Comparison of ENCODE assay signal across 19 cellular contexts in genomic region chr14:37862263-37862662, GRCh38.
A peak's percentile ranks its signal among the peaks of the same experiment; 100 is the strongest.
DNase-seq lines count a peak whose midpoint lies in the region; ATAC-seq and TF ChIP-seq lines count a peak whose summit lies in the region.
"Had no signal": no experiment of that assay in that cellular context is flagged by ENCODE, and none has a peak within 500 bp of the region (broad histone marks: within the 10 kb centered on the region; RNA-seq: fewer than 3 reads in every experiment).

No MANE protein-coding gene starts in this region.

- TF ChIP-seq CTCF in mucosa of descending colon (IDR thresholded peaks at IDR 0.05), result no peak

- H3K9me3 Mint-ChIP-seq in T-helper 2 cell treated with Interferon-gamma antibody and Interleukin-4, amounts not matched to agents 5 μg/mL and 100 μg/mL, for 36 hours, result no peaks in the 10 kb centered on the region
- H3K9me3 Mint-ChIP-seq: CD8-positive, alpha-beta memory T cell had no signal

- peaks cover 6% of the 10 kb centered on the region for H3K4me1 ChIP-seq in mucosa of descending colon (ENCODE audit: low read depth)
- H3K4me1 ChIP-seq: BE2C had no signal

- DNase-seq in NCI-H748 (lab: John Stamatoyannopoulos, UW; ENCODE audit: unreplicated experiment) (peak; percentile 10), NCI-H748 treated with DMSO at 0.1 percent for 48 hours (lab: John Stamatoyannopoulos, UW) (no peak), NCI-H69 (lab: John Stamatoyannopoulos, UW) (peak; percentile 84), mucosa of descending colon (no peak), GDM1 (lab: John Stamatoyannopoulos, UW) (no peak)
- DNase-seq in T-helper 2 cell treated with Interferon-gamma antibody and Interleukin-4, amounts not matched to agents 5 μg/mL and 100 μg/mL, for 36 hours (ENCODE audit: low spot score), result no peak
- DNase-seq: ACHN; BE2C; C1 segment of cervical spinal cord; CD4-positive, CD25-positive, alpha-beta regulatory T cell; CD8-positive, alpha-beta memory T cell; COR-L47; DMS153; DMS79; GF-D8; GOT3; H7 had no signal

- no peak overlapping the region for H3K4me3 Mint-ChIP-seq in T-helper 2 cell treated with Interferon-gamma antibody and Interleukin-4, amounts not matched to agents 5 μg/mL and 100 μg/mL, for 36 hours
- H3K4me3 Mint-ChIP-seq: CD4-positive, CD25-positive, alpha-beta regulatory T cell; CD8-positive, alpha-beta memory T cell had no signal

- no peak overlapping the region for H3K4me3 ChIP-seq in mucosa of descending colon

- no peaks in the 10 kb centered on the region for H3K36me3 Mint-ChIP-seq in T-helper 2 cell treated with Interferon-gamma antibody and Interleukin-4, amounts not matched to agents 5 μg/mL and 100 μg/mL, for 36 hours (ENCODE audit: low read depth)
- H3K36me3 Mint-ChIP-seq: CD4-positive, CD25-positive, alpha-beta regulatory T cell; CD8-positive, alpha-beta memory T cell had no signal

- H3K9me3 ChIP-seq in mucosa of descending colon, result no peaks in the 10 kb centered on the region
- H3K9me3 ChIP-seq: BE2C had no signal

- H3K27me3 Mint-ChIP-seq in T-helper 2 cell treated with Interferon-gamma antibody and Interleukin-4, amounts not matched to agents 5 μg/mL and 100 μg/mL, for 36 hours (ENCODE audit: low read depth), result no peaks in the 10 kb centered on the region

- ATAC-seq in mucosa of descending colon, result peak; percentile 33
- ATAC-seq: HCT116, HepG2 had no signal

- H3K36me3 ChIP-seq in mucosa of descending colon (ENCODE audit: low read depth), result no peaks in the 10 kb centered on the region
- H3K36me3 ChIP-seq: BE2C had no signal

- H3K4me1 Mint-ChIP-seq in T-helper 2 cell treated with Interferon-gamma antibody and Interleukin-4, amounts not matched to agents 5 μg/mL and 100 μg/mL, for 36 hours (ENCODE audit: low read depth), result no peaks in the 10 kb centered on the region
- H3K4me1 Mint-ChIP-seq: CD4-positive, CD25-positive, alpha-beta regulatory T cell; CD8-positive, alpha-beta memory T cell had no signal

- no peak overlapping the region for H3K27ac Mint-ChIP-seq in T-helper 2 cell treated with Interferon-gamma antibody and Interleukin-4, amounts not matched to agents 5 μg/mL and 100 μg/mL, for 36 hours
- H3K27ac Mint-ChIP-seq: CD4-positive, CD25-positive, alpha-beta regulatory T cell; CD8-positive, alpha-beta memory T cell had no signal

- intact Hi-C loops in mucosa of descending colon (cut with DNase I, micrococcal nuclease), result no loop called here

Comparison
In these comparisons a context has a peak if more than half of its experiments do, and no peak if none do; other contexts are left out.
1. DNase-seq: peak in NCI-H748 (single experiment) and NCI-H69 (single experiment); none in NCI-H748 treated with DMSO at 0.1 percent for 48 hours (single experiment), mucosa of descending colon (0 of 3), T-helper 2 cell treated with Interferon-gamma antibody and Interleukin-4, amounts not matched to agents 5 μg/mL and 100 μg/mL, for 36 hours (single experiment) and GDM1 (single experiment).